1 cellular context compared by ENCODE assay signal in the genomic region with DNA sequence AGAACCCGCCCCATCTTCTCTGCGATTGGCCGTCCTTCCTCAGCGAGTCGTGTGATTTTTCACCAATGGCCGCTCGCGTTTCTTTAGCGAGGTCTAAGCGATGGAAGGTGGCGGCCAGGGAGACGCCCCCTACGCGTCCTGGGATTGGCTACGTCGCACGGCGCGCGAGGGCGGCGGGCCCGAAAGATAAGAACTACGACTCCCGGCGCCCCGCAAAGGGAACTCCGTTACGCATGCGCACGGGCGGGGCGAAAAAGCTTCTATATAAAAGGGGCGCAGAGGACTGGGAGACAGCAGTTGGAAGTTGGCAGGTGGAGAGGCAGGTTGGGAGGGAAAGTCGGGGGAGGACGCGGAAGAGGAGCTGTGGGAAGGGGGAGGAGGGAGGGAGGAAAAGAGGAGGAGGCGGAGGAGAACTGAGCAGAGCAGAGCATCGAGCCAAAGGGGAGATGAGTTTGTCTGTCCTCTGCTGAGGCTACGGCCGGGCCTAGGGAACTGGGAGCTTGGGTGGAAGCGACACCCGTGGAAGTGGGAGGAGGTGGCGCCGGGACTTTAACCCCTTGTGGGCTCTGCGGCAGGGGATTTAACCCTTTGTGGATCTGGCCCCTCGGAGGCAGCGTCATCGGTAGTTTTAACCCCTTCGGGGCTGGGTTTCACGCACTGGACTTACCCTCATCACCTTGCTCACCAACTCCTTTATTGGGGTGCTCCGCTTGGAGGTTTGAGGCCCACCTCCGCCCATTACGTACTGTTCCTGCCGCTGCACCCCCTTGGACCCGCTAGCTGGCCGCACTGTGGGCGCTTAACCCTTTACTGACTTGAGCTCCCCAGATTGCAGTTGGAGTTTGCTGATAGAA.
TF ChIP-seq lines count a peak whose summit lies in the region.

A gene with protein sequence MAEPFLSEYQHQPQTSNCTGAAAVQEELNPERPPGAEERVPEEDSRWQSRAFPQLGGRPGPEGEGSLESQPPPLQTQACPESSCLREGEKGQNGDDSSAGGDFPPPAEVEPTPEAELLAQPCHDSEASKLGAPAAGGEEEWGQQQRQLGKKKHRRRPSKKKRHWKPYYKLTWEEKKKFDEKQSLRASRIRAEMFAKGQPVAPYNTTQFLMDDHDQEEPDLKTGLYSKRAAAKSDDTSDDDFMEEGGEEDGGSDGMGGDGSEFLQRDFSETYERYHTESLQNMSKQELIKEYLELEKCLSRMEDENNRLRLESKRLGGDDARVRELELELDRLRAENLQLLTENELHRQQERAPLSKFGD (plus strand): TSS at position 293 of the 854 bp plus-strand sequence. CDS start 716 bp downstream, outside the sequence.

TF ChIP-seq in HepG2, 621 proteins besides CTCF, POLR2A, EP300 and RAD21 (continued from another document):
- TF ChIP-seq, protein P1, sequence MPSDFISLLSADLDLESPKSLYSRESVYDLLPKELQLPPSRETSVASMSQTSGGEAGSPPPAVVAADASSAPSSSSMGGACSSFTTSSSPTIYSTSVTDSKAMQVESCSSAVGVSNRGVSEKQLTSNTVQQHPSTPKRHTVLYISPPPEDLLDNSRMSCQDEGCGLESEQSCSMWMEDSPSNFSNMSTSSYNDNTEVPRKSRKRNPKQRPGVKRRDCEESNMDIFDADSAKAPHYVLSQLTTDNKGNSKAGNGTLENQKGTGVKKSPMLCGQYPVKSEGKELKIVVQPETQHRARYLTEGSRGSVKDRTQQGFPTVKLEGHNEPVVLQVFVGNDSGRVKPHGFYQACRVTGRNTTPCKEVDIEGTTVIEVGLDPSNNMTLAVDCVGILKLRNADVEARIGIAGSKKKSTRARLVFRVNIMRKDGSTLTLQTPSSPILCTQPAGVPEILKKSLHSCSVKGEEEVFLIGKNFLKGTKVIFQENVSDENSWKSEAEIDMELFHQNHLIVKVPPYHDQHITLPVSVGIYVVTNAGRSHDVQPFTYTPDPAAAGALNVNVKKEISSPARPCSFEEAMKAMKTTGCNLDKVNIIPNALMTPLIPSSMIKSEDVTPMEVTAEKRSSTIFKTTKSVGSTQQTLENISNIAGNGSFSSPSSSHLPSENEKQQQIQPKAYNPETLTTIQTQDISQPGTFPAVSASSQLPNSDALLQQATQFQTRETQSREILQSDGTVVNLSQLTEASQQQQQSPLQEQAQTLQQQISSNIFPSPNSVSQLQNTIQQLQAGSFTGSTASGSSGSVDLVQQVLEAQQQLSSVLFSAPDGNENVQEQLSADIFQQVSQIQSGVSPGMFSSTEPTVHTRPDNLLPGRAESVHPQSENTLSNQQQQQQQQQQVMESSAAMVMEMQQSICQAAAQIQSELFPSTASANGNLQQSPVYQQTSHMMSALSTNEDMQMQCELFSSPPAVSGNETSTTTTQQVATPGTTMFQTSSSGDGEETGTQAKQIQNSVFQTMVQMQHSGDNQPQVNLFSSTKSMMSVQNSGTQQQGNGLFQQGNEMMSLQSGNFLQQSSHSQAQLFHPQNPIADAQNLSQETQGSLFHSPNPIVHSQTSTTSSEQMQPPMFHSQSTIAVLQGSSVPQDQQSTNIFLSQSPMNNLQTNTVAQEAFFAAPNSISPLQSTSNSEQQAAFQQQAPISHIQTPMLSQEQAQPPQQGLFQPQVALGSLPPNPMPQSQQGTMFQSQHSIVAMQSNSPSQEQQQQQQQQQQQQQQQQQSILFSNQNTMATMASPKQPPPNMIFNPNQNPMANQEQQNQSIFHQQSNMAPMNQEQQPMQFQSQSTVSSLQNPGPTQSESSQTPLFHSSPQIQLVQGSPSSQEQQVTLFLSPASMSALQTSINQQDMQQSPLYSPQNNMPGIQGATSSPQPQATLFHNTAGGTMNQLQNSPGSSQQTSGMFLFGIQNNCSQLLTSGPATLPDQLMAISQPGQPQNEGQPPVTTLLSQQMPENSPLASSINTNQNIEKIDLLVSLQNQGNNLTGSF (CRISPR knock-in tag; IDR thresholded peaks at IDR 0.05) = peak; percentile 73; the same call in 1 of the 2 replicates
- no peak for TF ChIP-seq FOXJ3 (CRISPR knock-in tag; IDR thresholded peaks at IDR 0.05; ENCODE audit: borderline replicate concordance)
- TF ChIP-seq U2AF1 (optimal IDR thresholded peaks at IDR 0.05; ENCODE audit: low read depth, low read length) = no peak
- TF ChIP-seq, protein P2, sequence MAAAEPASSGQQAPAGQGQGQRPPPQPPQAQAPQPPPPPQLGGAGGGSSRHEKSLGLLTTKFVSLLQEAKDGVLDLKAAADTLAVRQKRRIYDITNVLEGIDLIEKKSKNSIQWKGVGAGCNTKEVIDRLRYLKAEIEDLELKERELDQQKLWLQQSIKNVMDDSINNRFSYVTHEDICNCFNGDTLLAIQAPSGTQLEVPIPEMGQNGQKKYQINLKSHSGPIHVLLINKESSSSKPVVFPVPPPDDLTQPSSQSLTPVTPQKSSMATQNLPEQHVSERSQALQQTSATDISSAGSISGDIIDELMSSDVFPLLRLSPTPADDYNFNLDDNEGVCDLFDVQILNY (CRISPR knock-in tag; conservative IDR thresholded peaks at IDR 0.05) = peak; percentile 76
- no peak; the same call in 1 of the 2 replicates for TF ChIP-seq CEBPG (CRISPR knock-in tag; IDR thresholded peaks at IDR 0.05)
- peak; percentile 55; the same call in 1 of the 2 replicates for TF ChIP-seq SNAI1 (CRISPR knock-in tag; IDR thresholded peaks at IDR 0.05; ENCODE audit: borderline replicate concordance)
- TF ChIP-seq, protein P3, sequence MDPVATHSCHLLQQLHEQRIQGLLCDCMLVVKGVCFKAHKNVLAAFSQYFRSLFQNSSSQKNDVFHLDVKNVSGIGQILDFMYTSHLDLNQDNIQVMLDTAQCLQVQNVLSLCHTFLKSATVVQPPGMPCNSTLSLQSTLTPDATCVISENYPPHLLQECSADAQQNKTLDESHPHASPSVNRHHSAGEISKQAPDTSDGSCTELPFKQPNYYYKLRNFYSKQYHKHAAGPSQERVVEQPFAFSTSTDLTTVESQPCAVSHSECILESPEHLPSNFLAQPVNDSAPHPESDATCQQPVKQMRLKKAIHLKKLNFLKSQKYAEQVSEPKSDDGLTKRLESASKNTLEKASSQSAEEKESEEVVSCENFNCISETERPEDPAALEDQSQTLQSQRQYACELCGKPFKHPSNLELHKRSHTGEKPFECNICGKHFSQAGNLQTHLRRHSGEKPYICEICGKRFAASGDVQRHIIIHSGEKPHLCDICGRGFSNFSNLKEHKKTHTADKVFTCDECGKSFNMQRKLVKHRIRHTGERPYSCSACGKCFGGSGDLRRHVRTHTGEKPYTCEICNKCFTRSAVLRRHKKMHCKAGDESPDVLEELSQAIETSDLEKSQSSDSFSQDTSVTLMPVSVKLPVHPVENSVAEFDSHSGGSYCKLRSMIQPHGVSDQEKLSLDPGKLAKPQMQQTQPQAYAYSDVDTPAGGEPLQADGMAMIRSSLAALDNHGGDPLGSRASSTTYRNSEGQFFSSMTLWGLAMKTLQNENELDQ (CRISPR knock-in tag; IDR thresholded peaks at IDR 0.05; ENCODE audit: borderline replicate concordance) = peak; percentile 74; the same call in 1 of the 2 replicates
- TF ChIP-seq, protein P4, sequence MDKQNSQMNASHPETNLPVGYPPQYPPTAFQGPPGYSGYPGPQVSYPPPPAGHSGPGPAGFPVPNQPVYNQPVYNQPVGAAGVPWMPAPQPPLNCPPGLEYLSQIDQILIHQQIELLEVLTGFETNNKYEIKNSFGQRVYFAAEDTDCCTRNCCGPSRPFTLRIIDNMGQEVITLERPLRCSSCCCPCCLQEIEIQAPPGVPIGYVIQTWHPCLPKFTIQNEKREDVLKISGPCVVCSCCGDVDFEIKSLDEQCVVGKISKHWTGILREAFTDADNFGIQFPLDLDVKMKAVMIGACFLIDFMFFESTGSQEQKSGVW (CRISPR knock-in tag; IDR thresholded peaks at IDR 0.05; ENCODE audit: borderline replicate concordance) = no peak; the same call in 1 of the 2 replicates
- TF ChIP-seq, protein P5, sequence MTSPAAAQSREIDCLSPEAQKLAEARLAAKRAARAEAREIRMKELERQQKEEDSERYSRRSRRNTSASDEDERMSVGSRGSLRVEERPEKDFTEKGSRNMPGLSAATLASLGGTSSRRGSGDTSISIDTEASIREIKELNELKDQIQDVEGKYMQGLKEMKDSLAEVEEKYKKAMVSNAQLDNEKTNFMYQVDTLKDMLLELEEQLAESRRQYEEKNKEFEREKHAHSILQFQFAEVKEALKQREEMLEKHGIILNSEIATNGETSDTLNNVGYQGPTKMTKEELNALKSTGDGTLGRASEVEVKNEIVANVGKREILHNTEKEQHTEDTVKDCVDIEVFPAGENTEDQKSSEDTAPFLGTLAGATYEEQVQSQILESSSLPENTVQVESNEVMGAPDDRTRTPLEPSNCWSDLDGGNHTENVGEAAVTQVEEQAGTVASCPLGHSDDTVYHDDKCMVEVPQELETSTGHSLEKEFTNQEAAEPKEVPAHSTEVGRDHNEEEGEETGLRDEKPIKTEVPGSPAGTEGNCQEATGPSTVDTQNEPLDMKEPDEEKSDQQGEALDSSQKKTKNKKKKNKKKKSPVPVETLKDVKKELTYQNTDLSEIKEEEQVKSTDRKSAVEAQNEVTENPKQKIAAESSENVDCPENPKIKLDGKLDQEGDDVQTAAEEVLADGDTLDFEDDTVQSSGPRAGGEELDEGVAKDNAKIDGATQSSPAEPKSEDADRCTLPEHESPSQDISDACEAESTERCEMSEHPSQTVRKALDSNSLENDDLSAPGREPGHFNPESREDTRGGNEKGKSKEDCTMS (CRISPR knock-in tag; conservative IDR thresholded peaks at IDR 0.05) = 0 out of 2 replicates have a peak, but pooled peaks have one; percentile 90
- TF ChIP-seq HDAC2 (CRISPR knock-in tag; IDR thresholded peaks at IDR 0.05) = peak; percentile 86
- TF ChIP-seq JDP2 (CRISPR knock-in tag; IDR thresholded peaks at IDR 0.05; ENCODE audit: borderline replicate concordance) = no peak; the same call in 1 of the 2 replicates
- TF ChIP-seq, protein P6, sequence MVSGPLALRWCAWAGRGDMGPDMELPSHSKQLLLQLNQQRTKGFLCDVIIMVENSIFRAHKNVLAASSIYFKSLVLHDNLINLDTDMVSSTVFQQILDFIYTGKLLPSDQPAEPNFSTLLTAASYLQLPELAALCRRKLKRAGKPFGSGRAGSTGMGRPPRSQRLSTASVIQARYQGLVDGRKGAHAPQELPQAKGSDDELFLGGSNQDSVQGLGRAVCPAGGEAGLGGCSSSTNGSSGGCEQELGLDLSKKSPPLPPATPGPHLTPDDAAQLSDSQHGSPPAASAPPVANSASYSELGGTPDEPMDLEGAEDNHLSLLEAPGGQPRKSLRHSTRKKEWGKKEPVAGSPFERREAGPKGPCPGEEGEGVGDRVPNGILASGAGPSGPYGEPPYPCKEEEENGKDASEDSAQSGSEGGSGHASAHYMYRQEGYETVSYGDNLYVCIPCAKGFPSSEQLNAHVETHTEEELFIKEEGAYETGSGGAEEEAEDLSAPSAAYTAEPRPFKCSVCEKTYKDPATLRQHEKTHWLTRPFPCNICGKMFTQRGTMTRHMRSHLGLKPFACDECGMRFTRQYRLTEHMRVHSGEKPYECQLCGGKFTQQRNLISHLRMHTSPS (CRISPR knock-in tag; IDR thresholded peaks at IDR 0.05; ENCODE audit: low read depth) = peak; percentile 46
- TF ChIP-seq ZNF34 (CRISPR knock-in tag; IDR thresholded peaks at IDR 0.05; ENCODE audit: borderline replicate concordance) = peak; percentile 56; the same call in 1 of the 2 replicates
- TF ChIP-seq KDM5B (CRISPR knock-in tag; IDR thresholded peaks at IDR 0.05; ENCODE audit: borderline replicate concordance) = peak; percentile 92
- TF ChIP-seq GATAD1 (CRISPR knock-in tag; IDR thresholded peaks at IDR 0.05) = peak; percentile 54; the same call in 1 of the 2 replicates
- TF ChIP-seq, protein P7, sequence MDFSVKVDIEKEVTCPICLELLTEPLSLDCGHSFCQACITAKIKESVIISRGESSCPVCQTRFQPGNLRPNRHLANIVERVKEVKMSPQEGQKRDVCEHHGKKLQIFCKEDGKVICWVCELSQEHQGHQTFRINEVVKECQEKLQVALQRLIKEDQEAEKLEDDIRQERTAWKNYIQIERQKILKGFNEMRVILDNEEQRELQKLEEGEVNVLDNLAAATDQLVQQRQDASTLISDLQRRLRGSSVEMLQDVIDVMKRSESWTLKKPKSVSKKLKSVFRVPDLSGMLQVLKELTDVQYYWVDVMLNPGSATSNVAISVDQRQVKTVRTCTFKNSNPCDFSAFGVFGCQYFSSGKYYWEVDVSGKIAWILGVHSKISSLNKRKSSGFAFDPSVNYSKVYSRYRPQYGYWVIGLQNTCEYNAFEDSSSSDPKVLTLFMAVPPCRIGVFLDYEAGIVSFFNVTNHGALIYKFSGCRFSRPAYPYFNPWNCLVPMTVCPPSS (IDR thresholded peaks at IDR 0.05) = no peak
- TF ChIP-seq ZNF224 (CRISPR knock-in tag; IDR thresholded peaks at IDR 0.05) = peak; percentile 94; the same call in 1 of the 2 replicates
- TF ChIP-seq HNRNPUL1 (IDR thresholded peaks at IDR 0.05; ENCODE audit: low read depth, low read length) = no peak
- no peak for TF ChIP-seq ZSCAN22 (CRISPR knock-in tag; IDR thresholded peaks at IDR 0.05)
- peak; percentile 41; the same call in 1 of the 2 replicates for TF ChIP-seq TBX2 (CRISPR knock-in tag; IDR thresholded peaks at IDR 0.05; ENCODE audit: borderline replicate concordance)
TF ChIP-seq in HepG2: peak in this region for 398.
